ENCODE assay signal across 8 cellular contexts in the genomic region with DNA sequence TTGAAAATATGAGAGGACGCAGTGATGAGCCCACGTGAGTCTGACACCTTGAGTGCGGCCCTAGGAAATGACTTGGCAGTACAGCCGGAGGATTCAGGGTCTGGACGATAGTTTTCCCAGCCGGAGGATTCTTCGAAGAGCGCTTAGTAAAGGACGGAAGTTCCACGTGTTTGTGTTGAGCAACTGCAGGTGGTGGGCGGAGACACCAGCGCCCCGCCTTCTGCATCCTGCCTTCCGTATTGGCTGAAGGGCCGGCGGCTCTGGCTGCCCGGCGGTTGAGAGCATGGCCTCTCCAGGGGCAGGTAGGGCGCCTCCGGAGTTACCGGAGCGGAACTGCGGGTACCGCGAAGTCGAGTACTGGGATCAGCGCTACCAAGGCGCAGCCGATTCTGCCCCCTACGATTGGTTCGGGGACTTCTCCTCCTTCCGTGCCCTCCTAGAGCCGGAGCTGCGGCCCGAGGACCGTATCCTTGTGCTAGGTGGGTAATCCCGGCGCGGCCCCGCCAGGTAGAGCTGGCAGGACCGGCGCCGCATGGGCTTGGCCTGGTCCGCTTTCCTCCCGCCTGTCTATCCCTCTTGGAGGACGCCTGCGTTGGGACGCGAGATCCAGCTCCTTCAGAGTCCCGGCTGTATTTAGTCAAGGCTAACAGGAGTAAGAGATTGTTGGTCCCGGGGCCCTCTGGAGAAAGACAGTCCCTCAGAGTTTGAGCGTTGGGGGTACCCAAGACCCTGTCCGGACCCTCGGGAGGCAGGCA. TPM values are rescaled to one million over a fixed set of nuclear protein-coding genes. Genes with fewer than 3 reads are reported as not detected.
DNase-seq lines count a peak whose midpoint lies in the region; ATAC-seq and TF ChIP-seq lines count a peak whose summit lies in the region.

A gene (plus strand): TSS at position 261 of the 755 bp plus-strand sequence. CDS start 23 bp downstream, at position 284.

- peaks cover 19% of the 10 kb centered on the region for H3K4me1 ChIP-seq in CD4-positive, CD25-positive, alpha-beta regulatory T cell (ENCODE audit: control insufficient read depth, insufficient read depth, low read length, poor library complexity, severe bottlenecking)
- peaks cover 0 to 16% (median 5%) of the 10 kb centered on the region in 4 donors for H3K4me1 ChIP-seq in right lobe of liver

- H3K4me3 Mint-ChIP-seq in CD4-positive, CD25-positive, alpha-beta regulatory T cell: peak within 1 kb of the TSS; percentile 91 to 93 (median 92)

- 0% methylated on average over 9 of the region's 54 CpGs for whole genome bisulfite sequencing in right lobe of liver (ENCODE audit: insufficient coverage, low coverage, low lambda C conversion rate, missing lambda C conversion rate)

- ATAC-seq in CD4-positive, CD25-positive, alpha-beta regulatory T cell (ENCODE audit: low read depth in 2 of 2): peak; percentile 90
- peak; percentile 86 for ATAC-seq in GM19395 (IDR thresholded peaks at IDR 0.05; ENCODE audit: unreplicated experiment)
- ATAC-seq in HG03565 (IDR thresholded peaks at IDR 0.05; ENCODE audit: unreplicated experiment): peak; percentile 87
- peak; percentile 96 to 98 (median 96) for ATAC-seq in right lobe of liver

- H3K27ac Mint-ChIP-seq in CD4-positive, CD25-positive, alpha-beta regulatory T cell: peak within 1 kb of the TSS; percentile 93 to 97 (median 97)

- peak in 51 of 56 donors; percentile 25 to 71 (median 49) for TF ChIP-seq CTCF in dorsolateral prefrontal cortex (IDR thresholded peaks at IDR 0.05 in 54 of 56, conservative IDR thresholded peaks at IDR 0.05 in 2 of 56; ENCODE audit: low read depth in 1 of 56, partially characterized antibody in 56 of 56)
- TF ChIP-seq CTCF in right lobe of liver (IDR thresholded peaks at IDR 0.05): peak; percentile 55 to 60 (median 58)

- intact Hi-C loops in dorsolateral prefrontal cortex (cut with DNase I): loop anchor here (2.0 to 10.0 kb wide), 7 partner anchors 38 to 605 kb away; a partner anchor contains a TSS
- intact Hi-C loops in right lobe of liver (cut with DNase I): loop anchor here (10.0 kb wide), 1 partner anchor 105 kb away; no protein-coding TSS in a partner anchor

- H3K9me3 Mint-ChIP-seq in CD4-positive, CD25-positive, alpha-beta regulatory T cell: no peaks in the 10 kb centered on the region

- H3K36me3 Mint-ChIP-seq in CD4-positive, CD25-positive, alpha-beta regulatory T cell: peaks cover 11% of the 10 kb centered on the region

- H3K36me3 ChIP-seq in CD4-positive, CD25-positive, alpha-beta regulatory T cell (ENCODE audit: control insufficient read depth, insufficient read depth, low read length): peaks cover 13% of the 10 kb centered on the region
- peaks cover 0 to 9% (median 0%) of the 10 kb centered on the region in 4 donors for H3K36me3 ChIP-seq in right lobe of liver

- no peaks in the 10 kb centered on the region for H3K9me3 ChIP-seq in CD4-positive, CD25-positive, alpha-beta regulatory T cell (ENCODE audit: control insufficient read depth in 2 of 2, low read length in 2 of 2)
- H3K9me3 ChIP-seq in right lobe of liver: no peaks in the 10 kb centered on the region

- H3K27ac ChIP-seq in CD4-positive, CD25-positive, alpha-beta regulatory T cell (ENCODE audit: insufficient read depth, low read length, poor library complexity, severe bottlenecking): peak within 1 kb of the TSS; percentile 77
- H3K27ac ChIP-seq in dorsolateral prefrontal cortex (peak within 1 kb of the TSS; percentile 48 to 94 (median 87)), right lobe of liver (peak within 1 kb of the TSS; percentile 65 to 84 (median 73))

- H3K27me3 Mint-ChIP-seq in CD4-positive, CD25-positive, alpha-beta regulatory T cell: peaks cover 7% of the 10 kb centered on the region

- peaks cover 0 to 20% (median 10%) of the 10 kb centered on the region in 4 donors for H3K4me1 Mint-ChIP-seq in CD4-positive, CD25-positive, alpha-beta regulatory T cell

- peak within 1 kb of the TSS; percentile 98 for H3K4me3 ChIP-seq in CD4-positive, CD25-positive, alpha-beta regulatory T cell (ENCODE audit: low read depth, low read length)
- H3K4me3 ChIP-seq in dorsolateral prefrontal cortex (peak within 1 kb of the TSS; percentile 54 to 100 (median 85)), right lobe of liver (peak within 1 kb of the TSS; percentile 69 to 91 (median 89))

- peak; percentile 77 for TF ChIP-seq POLR2A in right lobe of liver (IDR thresholded peaks at IDR 0.05)

- peak; percentile 95 to 99 (median 95) for DNase-seq in CD4-positive, CD25-positive, alpha-beta regulatory T cell
- DNase-seq in NCI-H748 treated with DMSO at 0.1 percent for 48 hours (lab: John Stamatoyannopoulos, UW) (peak; percentile 84), dorsolateral prefrontal cortex (peak; percentile 87 to 97 (median 95)), right lobe of liver (peak; percentile 95 to 97 (median 97))
- peak; percentile 96 to 97 for DNase-seq in activated CD4-positive, alpha-beta T cell treated with anti-CD3 and anti-CD28 coated beads, Interleukin-2, amount 50 U/mL, for 48 hours
- peak; percentile 90 to 96 for DNase-seq in stimulated activated CD4-positive, alpha-beta T cell treated with anti-CD3 and anti-CD28 coated beads, Interleukin-4, amount 100 ng/mL, for 4 hours

- H3K27me3 ChIP-seq in CD4-positive, CD25-positive, alpha-beta regulatory T cell (ENCODE audit: control insufficient read depth, insufficient read depth, low read length): no peaks in the 10 kb centered on the region
- H3K27me3 ChIP-seq in dorsolateral prefrontal cortex: no peaks in the 10 kb centered on the region
- H3K27me3 ChIP-seq in right lobe of liver: no peaks in the 10 kb centered on the region

RNA-seq across cellular contexts. Expression of the gene that starts here (rescaled TPM):
- total RNA-seq in CD4-positive, CD25-positive, alpha-beta regulatory T cell: 0.84 TPM
- polyA plus RNA-seq in CD4-positive, CD25-positive, alpha-beta regulatory T cell: 1 to 10 TPM; 5.1 to 7.5 (median 5.7) TPM
- total RNA-seq in dorsolateral prefrontal cortex: 1 to 10 TPM in 9 of 120 experiments, under 1 TPM in 71, not detected in 40; 0.25 to 1.6 (median 0.52) TPM
- 10 to 100 TPM in 2 of 6 experiments, 1 to 10 TPM in 4; 4.9 to 19.4 (median 7.1) TPM for total RNA-seq in right lobe of liver

Comparison
In these comparisons a context has a peak if more than half of its experiments do, and no peak if none do; other contexts are left out.
1. Peak in every context shown above with its lines: DNase-seq, ATAC-seq, H3K4me3 ChIP-seq and H3K27ac ChIP-seq.